ENCODE assay signal across 7 cellular contexts in the genomic region with DNA sequence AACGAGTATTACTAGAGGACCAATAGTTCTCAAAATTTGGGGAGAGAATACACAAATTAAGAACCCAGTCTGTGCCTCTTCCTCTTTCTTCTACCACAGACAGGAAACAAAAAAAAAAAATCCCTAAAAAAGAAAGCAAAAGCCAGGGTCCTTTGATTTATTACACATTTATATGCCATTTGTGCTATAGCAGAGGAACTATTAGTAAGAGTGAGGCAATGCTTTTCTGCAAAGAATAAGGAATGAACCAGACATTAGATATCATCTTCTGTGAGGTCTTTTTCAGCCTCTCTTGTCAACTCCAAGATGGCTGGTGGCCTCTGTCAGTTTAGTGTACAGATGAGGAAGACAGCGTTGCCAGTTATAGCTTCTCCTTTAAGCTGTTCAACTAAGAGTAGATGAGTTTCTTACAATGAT.
DNase-seq lines count a peak whose midpoint lies in the region; ATAC-seq and TF ChIP-seq lines count a peak whose summit lies in the region.

No MANE protein-coding gene starts in this region.

- DNase-seq in OCI-LY7 (ENCODE audit: low spot score) (peak; percentile 64), naive B cell (peak; percentile 62), mammary epithelial cell (no peak), T-helper 9 cell (no peak)
- DNase-seq in activated effector memory CD4-positive, alpha-beta T cell treated with anti-CD3 and anti-CD28 coated beads, Interleukin-2, amount 50 U/mL, for 16 hours: no peak

- no peaks in the 10 kb centered on the region for H3K9me3 ChIP-seq in OCI-LY7 (ENCODE audit: low read length)
- H3K9me3 ChIP-seq in mammary epithelial cell (replicated peaks; ENCODE audit: insufficient read depth, low read length): no peaks in the 10 kb centered on the region

- intact Hi-C loops in OCI-LY7 (cut with micrococcal nuclease; ENCODE audit: unreplicated experiment) (no loop called here), mammary epithelial cell (cut with micrococcal nuclease) (no loop called here)

- peak overlapping the region; percentile 71 for H3K4me2 ChIP-seq in OCI-LY7 (ENCODE audit: low read length)
- no peak overlapping the region for H3K4me2 ChIP-seq in mammary epithelial cell (ENCODE audit: insufficient read depth, low read depth, low read length)

- dilution Hi-C loops in mammary epithelial cell (cut with HindIII; ENCODE audit: low sequenced_read_pairs): no loop called here

- H3K9me2 ChIP-seq in OCI-LY7 (ENCODE audit: insufficient read depth, low read length): no peaks in the 10 kb centered on the region

- H2AFZ ChIP-seq in OCI-LY7 (ENCODE audit: low read length) (peak overlapping the region; percentile 96), mammary epithelial cell (ENCODE audit: low read depth, low read length) (no peak overlapping the region)

- WGBS in mammary epithelial cell (ENCODE audit: low coverage, missing lambda C conversion rate): 97% methylated on average over 2 of the region's 2 CpGs

- H3K4me1 Mint-ChIP-seq in naive B cell: peaks cover 13 to 28% (median 22%) of the 10 kb centered on the region in 3 donors

- H3K4me1 ChIP-seq in OCI-LY7 (ENCODE audit: insufficient read depth, low read length, poor library complexity, severe bottlenecking) (peaks cover 24% of the 10 kb centered on the region), mammary epithelial cell (ENCODE audit: insufficient read depth, low read length) (peaks cover 8% of the 10 kb centered on the region)

- ATAC-seq in GM18870 (IDR thresholded peaks at IDR 0.05; ENCODE audit: unreplicated experiment) (peak; percentile 41), HG02588 (IDR thresholded peaks at IDR 0.05; ENCODE audit: unreplicated experiment) (peak; percentile 38), naive B cell (ENCODE audit: low read depth in 2 of 2) (peak; percentile 90 to 91)

- no peaks in the 10 kb centered on the region for H3K79me2 ChIP-seq in OCI-LY7 (ENCODE audit: insufficient read depth, low read depth, low read length)
- H3K79me2 ChIP-seq in mammary epithelial cell (ENCODE audit: insufficient read depth, low read length): no peaks in the 10 kb centered on the region

- CTCF ChIA-PET in OCI-LY7 (lab: Charles Lee; ENCODE audit: unreplicated experiment): no interaction called here
- CTCF ChIA-PET in mammary epithelial cell (lab: Charles Lee; ENCODE audit: low non-redundant PET): no interaction called here

- H3K27ac ChIP-seq in OCI-LY7 (ENCODE audit: low read depth, low read length, poor library complexity, severe bottlenecking) (peak overlapping the region; percentile 56), mammary epithelial cell (ENCODE audit: insufficient read depth, low read depth, low read length) (no peak overlapping the region)

- H3K4me3 ChIP-seq in OCI-LY7 (ENCODE audit: low read depth, low read length, poor library complexity, severe bottlenecking): peak overlapping the region; percentile 48
- H3K4me3 ChIP-seq in mammary epithelial cell (replicated peaks in 1 of 3; ENCODE audit: insufficient read depth in 1 of 3, low read depth in 2 of 3, low read length in 3 of 3): no peak overlapping the region

- no TSS peak for BruUV-seq in OCI-LY7 (replicated peaks; lab: Mats Ljungman, UMichigan)
- no TSS peak for BruUV-seq in mammary epithelial cell (replicated peaks; lab: Mats Ljungman, UMichigan)

- TF ChIP-seq CTCF in OCI-LY7 (conservative IDR thresholded peaks at IDR 0.05; ENCODE audit: low read length): no peak
- TF ChIP-seq CTCF in mammary epithelial cell (conservative IDR thresholded peaks at IDR 0.05 in 1 of 2, IDR thresholded peaks at IDR 0.05 in 1 of 2; ENCODE audit: extremely low read depth in 1 of 2, insufficient read depth in 1 of 2, low read depth in 1 of 2, low read length in 2 of 2): no peak

- H3K9me3 Mint-ChIP-seq in naive B cell: peaks cover 0 to 5% (median 0%) of the 10 kb centered on the region in 7 donors

- POLR2A ChIA-PET in OCI-LY7 (lab: Charles Lee): interaction anchor here (1.0 kb wide), 1 partner anchor 69 kb away, joined by 3 read pairs; no protein-coding TSS in a partner anchor

- no peak overlapping the region for H3K9ac ChIP-seq in mammary epithelial cell (ENCODE audit: insufficient read depth, low read length)

- H3K36me3 Mint-ChIP-seq in naive B cell: peaks cover 0 to 11% of the 10 kb centered on the region in 2 donors

- in situ Hi-C loops in mammary epithelial cell (cut with MboI; ENCODE audit: low sequenced_read_pairs in 2 of 2): no loop called here

- H4K20me1 ChIP-seq in OCI-LY7 (ENCODE audit: insufficient read depth, low read length) (no peaks in the 10 kb centered on the region), mammary epithelial cell (ENCODE audit: insufficient read depth, low read length) (no peaks in the 10 kb centered on the region)

- H3K27me3 Mint-ChIP-seq in naive B cell: no peaks in the 10 kb centered on the region

- no peaks in the 10 kb centered on the region for H3K27me3 ChIP-seq in mammary epithelial cell (ENCODE audit: insufficient read depth, low read length)

- H3K4me3 Mint-ChIP-seq in naive B cell: peak overlapping the region; percentile 75 to 93 (median 86)

- H3K36me3 ChIP-seq in OCI-LY7 (ENCODE audit: insufficient read depth, low read length) (no peaks in the 10 kb centered on the region), mammary epithelial cell (ENCODE audit: insufficient read depth, low read length) (no peaks in the 10 kb centered on the region)

- H3K27ac Mint-ChIP-seq in naive B cell: peak overlapping the region; percentile 62 to 98 (median 93)

Comparison
In these comparisons a context has a peak if more than half of its experiments do, and no peak if none do; other contexts are left out.
1. ATAC-seq: peak in every context shown above with its lines; median percentile 90 in naive B cell; 41 in GM18870; 38 in HG02588.
2. DNase-seq: peak in OCI-LY7 (single experiment) and naive B cell (single experiment); none in mammary epithelial cell (single experiment), T-helper 9 cell (single experiment) and activated effector memory CD4-positive, alpha-beta T cell treated with anti-CD3 and anti-CD28 coated beads, Interleukin-2, amount 50 U/mL, for 16 hours (single experiment).